ENCODE assay signal across 22 cellular contexts in the genomic region with DNA sequence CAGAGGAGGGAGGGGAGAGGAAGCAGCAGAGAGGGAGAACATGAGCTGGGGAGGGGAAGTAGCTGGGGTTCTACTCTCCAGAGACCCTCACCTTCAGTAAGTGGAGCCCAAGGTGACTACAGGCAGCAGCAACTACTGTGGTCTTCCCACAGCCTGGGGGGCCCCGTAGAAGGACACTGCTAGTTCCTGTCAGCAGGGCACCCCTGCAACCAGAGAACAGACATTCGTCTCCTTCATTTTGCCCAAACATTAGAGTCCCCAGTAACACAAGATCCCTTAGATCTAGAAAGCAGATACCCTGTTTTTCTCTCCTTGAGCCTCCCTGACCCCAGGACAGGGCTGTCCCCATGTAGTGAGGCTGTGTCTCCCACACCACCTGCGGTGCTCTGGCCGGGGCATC. TPM values are rescaled to one million over a fixed set of nuclear protein-coding genes. Genes with fewer than 3 reads are reported as not detected.
DNase-seq lines count a peak whose midpoint lies in the region; ATAC-seq and TF ChIP-seq lines count a peak whose summit lies in the region.
"Had no signal": no experiment of that assay in that cellular context is flagged by ENCODE, and none has a peak within 500 bp of the region (broad histone marks: within the 10 kb centered on the region; RNA-seq: fewer than 3 reads in every experiment).

No MANE protein-coding gene starts in this region.

- no peak for ATAC-seq in memory B cell (ENCODE audit: low read depth)
- ATAC-seq in HG02610 (IDR thresholded peaks at IDR 0.05; ENCODE audit: unreplicated experiment) = no peak
- no peak for ATAC-seq in Right ventricle myocardium inferior
- ATAC-seq in WTC11 = no peak
- ATAC-seq: CD8-positive, alpha-beta T cell; GM12878; GM23338; HCT116 had no signal

- 91 to 97% methylated on average over 3 to 4 of the region's 4 CpGs for WGBS in endodermal cell (ENCODE audit: insufficient coverage in 1 of 2, insufficient read length in 1 of 2), 2 experiments

- no peaks in the 10 kb centered on the region for H3K27me3 Mint-ChIP-seq in Caco-2 (ENCODE audit: insufficient read depth, unreplicated experiment)
- no peaks in the 10 kb centered on the region for H3K27me3 Mint-ChIP-seq in endodermal cell (ENCODE audit: insufficient read depth)
- H3K27me3 Mint-ChIP-seq in memory B cell = no peaks in the 10 kb centered on the region
- no peaks in the 10 kb centered on the region for H3K27me3 Mint-ChIP-seq in WTC11 (ENCODE audit: low read depth)
- H3K27me3 Mint-ChIP-seq: B cell; CD4-positive, CD25-positive, alpha-beta regulatory T cell had no signal

- H3K4me3 Mint-ChIP-seq in Caco-2 (ENCODE audit: unreplicated experiment) (no peak overlapping the region), endodermal cell (no peak overlapping the region), memory B cell (no peak overlapping the region), WTC11 (no peak overlapping the region)
- H3K4me3 Mint-ChIP-seq: B cell; CD4-positive, CD25-positive, alpha-beta regulatory T cell; CD8-positive, alpha-beta T cell; GM23338; H9 had no signal

- CTCF ChIA-PET in Caco-2 (lab: Charles Lee) = no interaction called here
- CTCF ChIA-PET in WTC11 (lab: Charles Lee) = interaction anchor here (0.6 to 0.7 kb wide), 2 partner anchors 10 to 36 kb away, joined by 3 to 4 read pairs; a partner anchor contains a TSS

- H3K36me3 Mint-ChIP-seq in Caco-2 (ENCODE audit: insufficient read depth, unreplicated experiment) (peaks cover 6% of the 10 kb centered on the region), endodermal cell (ENCODE audit: low read depth) (peaks cover 23% of the 10 kb centered on the region), memory B cell (peaks cover 10% of the 10 kb centered on the region), WTC11 (no peaks in the 10 kb centered on the region)

- H3K27ac ChIP-seq in 22Rv1 = 0 out of 2 replicates have a peak overlapping the region, but pooled peaks have one; percentile 12
- H3K27ac ChIP-seq in endodermal cell (ENCODE audit: low read depth, low read length) = no peak overlapping the region
- H3K27ac ChIP-seq: BLaER1, C4-2B had no signal

- H3K9ac ChIP-seq in endodermal cell (ENCODE audit: extremely low read depth, low read length, poor library complexity, severe bottlenecking) = no peak overlapping the region
- H3K9ac ChIP-seq: BLaER1 had no signal

- intact Hi-C loops in Caco-2 (cut with micrococcal nuclease; ENCODE audit: unreplicated experiment) (no loop called here), Right ventricle myocardium inferior (cut with DNase I) (no loop called here)

- H3K4me1 ChIP-seq in Caco-2 (0 out of 2 replicates have a peak, but pooled peaks cover 6% of the 10 kb centered on the region), endodermal cell (ENCODE audit: control insufficient read depth, insufficient read depth, low read length) (no peaks in the 10 kb centered on the region)

- H3K4me3 ChIP-seq in Caco-2 (ENCODE audit: low read depth, low read length) (no peak overlapping the region), endodermal cell (ENCODE audit: low read length) (no peak overlapping the region)
- H3K4me3 ChIP-seq: BLaER1, GM12878, GM23338 had no signal

- no TSS peak for BruUV-seq in Caco-2 (replicated peaks; lab: Mats Ljungman, UMichigan)

- H3K4me1 Mint-ChIP-seq in Caco-2 (ENCODE audit: low read depth, unreplicated experiment) (peaks cover 4% of the 10 kb centered on the region), endodermal cell (peaks cover 3% of the 10 kb centered on the region), memory B cell (peaks cover 6% of the 10 kb centered on the region), WTC11 (0 out of 2 replicates have a peak, but pooled peaks cover 4% of the 10 kb centered on the region)
- H3K4me1 Mint-ChIP-seq: H9 had no signal

- no peaks in the 10 kb centered on the region for H3K36me3 ChIP-seq in Caco-2 (ENCODE audit: control insufficient read depth, insufficient read depth, low read length)
- H3K36me3 ChIP-seq in endodermal cell (ENCODE audit: control insufficient read depth, insufficient read depth, low read length) = no peaks in the 10 kb centered on the region

- POLR2A ChIA-PET in Caco-2 (lab: Charles Lee) = no interaction called here
- POLR2A ChIA-PET in WTC11 (lab: Charles Lee) = interaction anchor here (0.6 kb wide), 1 partner anchor 17 kb away, joined by 5 read pairs; no protein-coding TSS in a partner anchor

- H3K27me3 ChIP-seq in Caco-2 (replicated peaks; ENCODE audit: control insufficient read depth, insufficient read depth, low read length) (no peaks in the 10 kb centered on the region), endodermal cell (ENCODE audit: control insufficient read depth, insufficient read depth, low read length, poor library complexity, severe bottlenecking) (no peaks in the 10 kb centered on the region)
- H3K27me3 ChIP-seq: BLaER1 had no signal

- H3K9me3 ChIP-seq in Caco-2 (no peaks in the 10 kb centered on the region), endodermal cell (ENCODE audit: control insufficient read depth, low read length) (no peaks in the 10 kb centered on the region)
- H3K9me3 ChIP-seq: BLaER1 had no signal

- no peak for DNase-seq in Caco-2
- no peak for DNase-seq in endodermal cell
- no peak for DNase-seq in memory B cell (ENCODE audit: low spot score in 2 of 2)
- no peak for DNase-seq in retina
- no peak for DNase-seq in Right ventricle myocardium inferior (ENCODE audit: missing footprints)
- no peak for DNase-seq in WTC11 (ENCODE audit: low spot score)
- DNase-seq: CD4-positive, CD25-positive, alpha-beta regulatory T cell; CD8-positive, alpha-beta T cell; DMS 273 treated with DMSO at 0.1 percent for 48 hours; DMS79; EL; GDM1; H9 had no signal

- H3K27ac Mint-ChIP-seq in Caco-2 (ENCODE audit: unreplicated experiment) (peak overlapping the region; percentile 13), endodermal cell (peak overlapping the region; percentile 64), memory B cell (peak overlapping the region; percentile 65), WTC11 (no peak overlapping the region)
- H3K27ac Mint-ChIP-seq: B cell; CD4-positive, CD25-positive, alpha-beta regulatory T cell; CD8-positive, alpha-beta T cell; GM23338 had no signal

- TF ChIP-seq CTCF in 22Rv1 (IDR thresholded peaks at IDR 0.05) (no peak), Caco-2 (IDR thresholded peaks at IDR 0.05; ENCODE audit: insufficient read depth in 1 of 2, low read depth in 1 of 2, low read length in 1 of 2, severe bottlenecking in 1 of 2, unreplicated experiment in 1 of 2) (no peak), endodermal cell (conservative IDR thresholded peaks at IDR 0.05) (no peak), WTC11 (IDR thresholded peaks at IDR 0.05) (no peak)

- H3K9me3 Mint-ChIP-seq in Caco-2 (ENCODE audit: unreplicated experiment) (no peaks in the 10 kb centered on the region), endodermal cell (no peaks in the 10 kb centered on the region), memory B cell (no peaks in the 10 kb centered on the region), WTC11 (no peaks in the 10 kb centered on the region)
- H3K9me3 Mint-ChIP-seq: CD4-positive, CD25-positive, alpha-beta regulatory T cell; CD8-positive, alpha-beta T cell; GM23338; H9 had no signal

TF ChIP-seq in WTC11, 78 proteins besides CTCF, POLR2A, EP300 and RAD21 (continues in another document):
- TF ChIP-seq, protein P1, sequence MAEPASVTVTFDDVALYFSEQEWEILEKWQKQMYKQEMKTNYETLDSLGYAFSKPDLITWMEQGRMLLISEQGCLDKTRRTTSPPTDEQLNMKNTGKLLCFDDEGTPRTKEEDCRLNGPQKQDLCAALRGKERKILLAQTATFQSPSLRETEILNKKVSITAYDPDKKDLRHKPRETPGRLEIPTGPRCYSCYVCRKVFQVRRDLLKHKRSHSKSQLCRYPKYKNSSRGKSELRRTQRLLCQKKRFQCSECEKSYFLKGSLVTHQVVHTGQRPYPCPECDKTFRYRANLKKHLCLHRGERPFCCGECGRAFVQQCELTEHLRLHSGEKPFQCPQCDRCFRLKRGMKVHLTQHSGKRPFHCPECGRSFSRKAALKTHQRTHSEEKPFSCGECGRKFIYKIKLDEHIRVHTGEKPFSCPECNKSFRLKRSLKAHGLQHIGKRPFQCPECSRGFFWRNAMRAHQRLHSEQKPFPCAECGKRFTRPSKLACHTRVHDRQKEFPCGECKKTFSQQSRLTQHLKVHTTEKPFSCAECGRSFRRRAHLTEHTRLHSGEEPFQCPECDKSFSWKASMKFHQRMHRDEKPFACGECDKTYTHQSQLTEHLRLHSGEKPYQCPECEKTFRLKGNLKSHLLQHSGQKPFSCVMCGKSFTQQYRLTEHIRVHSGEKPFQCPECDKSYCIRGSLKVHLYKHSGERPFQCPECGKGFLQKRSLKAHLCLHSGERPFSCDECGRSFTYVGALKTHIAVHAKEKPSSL (CRISPR knock-in tag; conservative IDR thresholded peaks at IDR 0.05) = no peak
- TF ChIP-seq, protein P2, sequence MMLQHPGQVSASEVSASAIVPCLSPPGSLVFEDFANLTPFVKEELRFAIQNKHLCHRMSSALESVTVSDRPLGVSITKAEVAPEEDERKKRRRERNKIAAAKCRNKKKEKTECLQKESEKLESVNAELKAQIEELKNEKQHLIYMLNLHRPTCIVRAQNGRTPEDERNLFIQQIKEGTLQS (CRISPR knock-in tag; conservative IDR thresholded peaks at IDR 0.05) = no peak
- no peak for TF ChIP-seq ZBTB21 (CRISPR knock-in tag; IDR thresholded peaks at IDR 0.05; ENCODE audit: borderline replicate concordance)

RNA-seq across cellular contexts. Expression of a gene that starts 8.2 kb away (rescaled TPM):
- total RNA-seq in Caco-2 (2022) (not detected in 2 replicates), endodermal cell (under 1 TPM; 0.75 to 0.84 TPM), Right ventricle myocardium inferior (0.97 TPM), WTC11 (2021) (1.6 to 2.7 TPM (median 2.0 TPM) in 3 replicates)
- polyA plus RNA-seq in endodermal cell (2013, experiment 1 of 2) = 1.1 TPM
- 1.1 TPM for polyA plus RNA-seq in endodermal cell (2013, experiment 2 of 2)
- total RNA-seq: GM23338, H4 had no signal

RNA-seq across cellular contexts. Expression of a gene that starts 10.2 kb away (rescaled TPM):
- total RNA-seq in Caco-2 (2022) = 6.9 and 8.2 TPM in 2 replicates
- total RNA-seq in endodermal cell = 10 to 100 TPM; 17.2 to 21.4 TPM
- polyA plus RNA-seq in endodermal cell (2013, experiment 1 of 2) = 8.5 TPM
- 7.7 TPM for polyA plus RNA-seq in endodermal cell (2013, experiment 2 of 2)
- total RNA-seq in Right ventricle myocardium inferior = 25.5 TPM
- 8.2 to 12.6 TPM (median 11.7 TPM) in 3 replicates for total RNA-seq in WTC11 (2021)

RNA-seq across cellular contexts. Expression of a gene that starts 15.6 kb away (rescaled TPM):
- total RNA-seq in Caco-2 (2022) (44.4 and 45.0 TPM in 2 replicates), endodermal cell (10 to 100 TPM; 57.5 to 59.1 TPM), Right ventricle myocardium inferior (34.2 TPM), WTC11 (2021) (47.5 to 52.7 TPM (median 49.0 TPM) in 3 replicates)
- 62.5 TPM for polyA plus RNA-seq in endodermal cell (2013, experiment 1 of 2)
- polyA plus RNA-seq in endodermal cell (2013, experiment 2 of 2) = 65.9 TPM

RNA-seq across cellular contexts. Expression of a gene that starts 39.5 kb away (rescaled TPM):
- total RNA-seq in Caco-2 (2022) (49.2 and 56.1 TPM in 2 replicates), endodermal cell (10 to 100 TPM; 72.7 to 73.6 TPM), Right ventricle myocardium inferior (22.9 TPM), WTC11 (2021) (67.0 to 88.7 TPM (median 86.5 TPM) in 3 replicates)
- polyA plus RNA-seq in endodermal cell (2013, experiment 1 of 2) = 57.4 TPM
- polyA plus RNA-seq in endodermal cell (2013, experiment 2 of 2) = 50.6 TPM

RNA-seq across cellular contexts. Expression of a gene that starts 45.0 kb away (rescaled TPM):
- total RNA-seq in Caco-2 (2022) = 60.3 and 62.3 TPM in 2 replicates
- total RNA-seq in endodermal cell = 100 to 1,000 TPM in 1 of 2 donors, 10 to 100 TPM in 1; 93.3 to 104 TPM
- polyA plus RNA-seq in endodermal cell (2013, experiment 1 of 2) = 93.7 TPM
- 85.4 TPM for polyA plus RNA-seq in endodermal cell (2013, experiment 2 of 2)
- 32.1 TPM for total RNA-seq in Right ventricle myocardium inferior
- 85.0 to 91.2 TPM (median 86.5 TPM) in 3 replicates for total RNA-seq in WTC11 (2021)
